Comparison of ENCODE assay signal across 1 cellular context in the genomic region with DNA sequence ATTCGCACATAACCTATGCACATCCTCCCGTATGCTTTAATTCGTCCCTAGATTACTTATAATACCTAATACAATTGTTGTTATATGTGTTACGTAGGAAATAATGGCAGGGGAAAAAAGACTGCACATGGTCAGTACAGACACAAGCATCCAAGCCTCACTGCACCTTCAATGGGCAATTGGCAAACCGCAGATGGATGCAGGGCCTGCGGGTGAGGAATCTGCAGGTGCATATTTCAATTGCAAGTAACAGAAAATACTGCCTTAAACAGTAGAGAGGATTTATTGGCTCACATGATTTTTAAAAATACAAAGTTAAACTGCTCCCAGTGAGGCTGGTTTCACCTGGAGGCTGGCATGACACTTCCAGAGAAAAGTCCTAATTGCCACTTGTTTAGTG.
TF ChIP-seq lines count a peak whose summit lies in the region.

No MANE protein-coding gene starts in this region.

TF ChIP-seq in H1, 55 proteins besides CTCF, POLR2A, EP300 and RAD21 (continued from another document):
- TF ChIP-seq, protein P1, sequence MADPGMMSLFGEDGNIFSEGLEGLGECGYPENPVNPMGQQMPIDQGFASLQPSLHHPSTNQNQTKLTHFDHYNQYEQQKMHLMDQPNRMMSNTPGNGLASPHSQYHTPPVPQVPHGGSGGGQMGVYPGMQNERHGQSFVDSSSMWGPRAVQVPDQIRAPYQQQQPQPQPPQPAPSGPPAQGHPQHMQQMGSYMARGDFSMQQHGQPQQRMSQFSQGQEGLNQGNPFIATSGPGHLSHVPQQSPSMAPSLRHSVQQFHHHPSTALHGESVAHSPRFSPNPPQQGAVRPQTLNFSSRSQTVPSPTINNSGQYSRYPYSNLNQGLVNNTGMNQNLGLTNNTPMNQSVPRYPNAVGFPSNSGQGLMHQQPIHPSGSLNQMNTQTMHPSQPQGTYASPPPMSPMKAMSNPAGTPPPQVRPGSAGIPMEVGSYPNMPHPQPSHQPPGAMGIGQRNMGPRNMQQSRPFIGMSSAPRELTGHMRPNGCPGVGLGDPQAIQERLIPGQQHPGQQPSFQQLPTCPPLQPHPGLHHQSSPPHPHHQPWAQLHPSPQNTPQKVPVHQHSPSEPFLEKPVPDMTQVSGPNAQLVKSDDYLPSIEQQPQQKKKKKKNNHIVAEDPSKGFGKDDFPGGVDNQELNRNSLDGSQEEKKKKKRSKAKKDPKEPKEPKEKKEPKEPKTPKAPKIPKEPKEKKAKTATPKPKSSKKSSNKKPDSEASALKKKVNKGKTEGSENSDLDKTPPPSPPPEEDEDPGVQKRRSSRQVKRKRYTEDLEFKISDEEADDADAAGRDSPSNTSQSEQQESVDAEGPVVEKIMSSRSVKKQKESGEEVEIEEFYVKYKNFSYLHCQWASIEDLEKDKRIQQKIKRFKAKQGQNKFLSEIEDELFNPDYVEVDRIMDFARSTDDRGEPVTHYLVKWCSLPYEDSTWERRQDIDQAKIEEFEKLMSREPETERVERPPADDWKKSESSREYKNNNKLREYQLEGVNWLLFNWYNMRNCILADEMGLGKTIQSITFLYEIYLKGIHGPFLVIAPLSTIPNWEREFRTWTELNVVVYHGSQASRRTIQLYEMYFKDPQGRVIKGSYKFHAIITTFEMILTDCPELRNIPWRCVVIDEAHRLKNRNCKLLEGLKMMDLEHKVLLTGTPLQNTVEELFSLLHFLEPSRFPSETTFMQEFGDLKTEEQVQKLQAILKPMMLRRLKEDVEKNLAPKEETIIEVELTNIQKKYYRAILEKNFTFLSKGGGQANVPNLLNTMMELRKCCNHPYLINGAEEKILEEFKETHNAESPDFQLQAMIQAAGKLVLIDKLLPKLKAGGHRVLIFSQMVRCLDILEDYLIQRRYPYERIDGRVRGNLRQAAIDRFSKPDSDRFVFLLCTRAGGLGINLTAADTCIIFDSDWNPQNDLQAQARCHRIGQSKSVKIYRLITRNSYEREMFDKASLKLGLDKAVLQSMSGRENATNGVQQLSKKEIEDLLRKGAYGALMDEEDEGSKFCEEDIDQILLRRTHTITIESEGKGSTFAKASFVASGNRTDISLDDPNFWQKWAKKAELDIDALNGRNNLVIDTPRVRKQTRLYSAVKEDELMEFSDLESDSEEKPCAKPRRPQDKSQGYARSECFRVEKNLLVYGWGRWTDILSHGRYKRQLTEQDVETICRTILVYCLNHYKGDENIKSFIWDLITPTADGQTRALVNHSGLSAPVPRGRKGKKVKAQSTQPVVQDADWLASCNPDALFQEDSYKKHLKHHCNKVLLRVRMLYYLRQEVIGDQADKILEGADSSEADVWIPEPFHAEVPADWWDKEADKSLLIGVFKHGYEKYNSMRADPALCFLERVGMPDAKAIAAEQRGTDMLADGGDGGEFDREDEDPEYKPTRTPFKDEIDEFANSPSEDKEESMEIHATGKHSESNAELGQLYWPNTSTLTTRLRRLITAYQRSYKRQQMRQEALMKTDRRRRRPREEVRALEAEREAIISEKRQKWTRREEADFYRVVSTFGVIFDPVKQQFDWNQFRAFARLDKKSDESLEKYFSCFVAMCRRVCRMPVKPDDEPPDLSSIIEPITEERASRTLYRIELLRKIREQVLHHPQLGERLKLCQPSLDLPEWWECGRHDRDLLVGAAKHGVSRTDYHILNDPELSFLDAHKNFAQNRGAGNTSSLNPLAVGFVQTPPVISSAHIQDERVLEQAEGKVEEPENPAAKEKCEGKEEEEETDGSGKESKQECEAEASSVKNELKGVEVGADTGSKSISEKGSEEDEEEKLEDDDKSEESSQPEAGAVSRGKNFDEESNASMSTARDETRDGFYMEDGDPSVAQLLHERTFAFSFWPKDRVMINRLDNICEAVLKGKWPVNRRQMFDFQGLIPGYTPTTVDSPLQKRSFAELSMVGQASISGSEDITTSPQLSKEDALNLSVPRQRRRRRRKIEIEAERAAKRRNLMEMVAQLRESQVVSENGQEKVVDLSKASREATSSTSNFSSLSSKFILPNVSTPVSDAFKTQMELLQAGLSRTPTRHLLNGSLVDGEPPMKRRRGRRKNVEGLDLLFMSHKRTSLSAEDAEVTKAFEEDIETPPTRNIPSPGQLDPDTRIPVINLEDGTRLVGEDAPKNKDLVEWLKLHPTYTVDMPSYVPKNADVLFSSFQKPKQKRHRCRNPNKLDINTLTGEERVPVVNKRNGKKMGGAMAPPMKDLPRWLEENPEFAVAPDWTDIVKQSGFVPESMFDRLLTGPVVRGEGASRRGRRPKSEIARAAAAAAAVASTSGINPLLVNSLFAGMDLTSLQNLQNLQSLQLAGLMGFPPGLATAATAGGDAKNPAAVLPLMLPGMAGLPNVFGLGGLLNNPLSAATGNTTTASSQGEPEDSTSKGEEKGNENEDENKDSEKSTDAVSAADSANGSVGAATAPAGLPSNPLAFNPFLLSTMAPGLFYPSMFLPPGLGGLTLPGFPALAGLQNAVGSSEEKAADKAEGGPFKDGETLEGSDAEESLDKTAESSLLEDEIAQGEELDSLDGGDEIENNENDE (IDR thresholded peaks at IDR 0.05; ENCODE audit: insufficient replicate concordance, low read length) = no peak
- TF ChIP-seq SIN3A (conservative IDR thresholded peaks at IDR 0.05 in 1 of 2, IDR thresholded peaks at IDR 0.05 in 1 of 2; ENCODE audit: low read depth in 1 of 2, low read length in 2 of 2) (no peak), RFX5 (IDR thresholded peaks at IDR 0.05; ENCODE audit: borderline replicate concordance, low read depth, low read length) (no peak), RNF2 (IDR thresholded peaks at IDR 0.05; ENCODE audit: borderline replicate concordance, low read depth, low read length, missing control alignments, poor library complexity, severe bottlenecking) (no peak), EGR1 (IDR thresholded peaks at IDR 0.05; ENCODE audit: borderline replicate concordance, low read depth, low read length) (no peak), KDM5A (IDR thresholded peaks at IDR 0.05; ENCODE audit: low read length) (no peak), ATF3 (IDR thresholded peaks at IDR 0.05; ENCODE audit: insufficient read depth, low read depth, low read length) (no peak)
